In the genomic region with DNA sequence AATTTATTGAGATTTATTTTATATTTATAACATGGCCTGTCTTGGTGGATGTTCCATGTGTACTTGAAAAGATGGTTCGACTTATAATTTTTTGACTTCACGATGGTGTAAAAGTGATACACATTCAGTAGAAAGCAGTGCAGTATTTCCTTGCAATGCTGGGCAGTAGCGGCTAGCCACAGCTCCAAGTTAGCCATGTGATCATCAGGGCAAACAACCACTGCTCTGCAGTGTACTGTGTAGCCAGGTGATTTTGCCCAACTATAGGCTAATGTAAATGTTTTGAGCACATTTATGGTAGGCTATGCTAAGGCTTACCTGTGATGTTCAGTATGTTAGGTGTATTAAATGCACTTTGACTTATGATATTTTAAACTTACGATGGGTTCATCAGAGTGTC, we compare ENCODE assay signal across 15 cellular contexts. TPM values are rescaled to one million over a fixed set of nuclear protein-coding genes. Genes with fewer than 3 reads are reported as not detected.
DNase-seq lines count a peak whose midpoint lies in the region; ATAC-seq, FAIRE-seq and TF ChIP-seq lines count a peak whose summit lies in the region.
"Had no signal": no experiment of that assay in that cellular context is flagged by ENCODE, and none has a peak within 500 bp of the region (broad histone marks: within the 10 kb centered on the region; RNA-seq: fewer than 3 reads in every experiment).

No MANE protein-coding gene starts in this region.

- H3K4me2 ChIP-seq in HepG2 (ENCODE audit: low read depth, low read length) = no peak overlapping the region

- TF ChIP-seq EP300 in HepG2 (IDR thresholded peaks at IDR 0.05; ENCODE audit: low read depth in 2 of 2, low read length in 2 of 2) (no peak), HepG2 (CRISPR knock-in tag; IDR thresholded peaks at IDR 0.05; ENCODE audit: borderline replicate concordance) (no peak)

- no peaks in the 10 kb centered on the region for H3K79me2 ChIP-seq in HepG2 (ENCODE audit: insufficient read depth, low read length)

- no peak overlapping the region for H3K9ac ChIP-seq in HepG2 (ENCODE audit: insufficient read depth, low read depth, low read length)

- H4K20me1 ChIP-seq in HepG2 (ENCODE audit: insufficient read depth, low read length) = no peaks in the 10 kb centered on the region

- H3K4me3 Mint-ChIP-seq in CD8-positive, alpha-beta T cell = no peak overlapping the region
- H3K4me3 Mint-ChIP-seq: CD4-positive, alpha-beta memory T cell; HFFc6 had no signal

- BruUV-seq in Panc1 (replicated peaks; lab: Mats Ljungman, UMichigan) = no TSS peak
- BruUV-seq in HepG2 (replicated peaks; lab: Mats Ljungman, UMichigan) = no TSS peak

- DNase-seq in GM12892 (ENCODE audit: insufficient read length) (no peak), Panc1 (ENCODE audit: low read depth, low spot score) (no peak), HepG2 (ENCODE audit: low spot score) (no peak), DMS79 (lab: John Stamatoyannopoulos, UW) (no peak)
- DNase-seq in CD8-positive, alpha-beta T cell = no peak
- DNase-seq: C1 segment of cervical spinal cord; Caco-2; CD4-positive, alpha-beta memory T cell; DMS153; DND-41; GOT3; HFFc6 had no signal

- TF ChIP-seq POLR2A in GM12892 (IDR thresholded peaks at IDR 0.05; ENCODE audit: low read depth, low read length) (no peak), HepG2 (IDR thresholded peaks at IDR 0.05; ENCODE audit: insufficient read depth in 1 of 2, low read depth in 2 of 2, low read length in 2 of 2) (no peak)

- POLR2A ChIA-PET in Panc1 (lab: Charles Lee) = interaction anchor here (0.6 kb wide), 1 partner anchor 11 kb away, joined by 6 read pairs; no protein-coding TSS in a partner anchor
- POLR2A ChIA-PET in HepG2 (lab: Yijun Ruan, JAX) = no interaction called here
- POLR2A ChIA-PET in CD8-positive, alpha-beta T cell (lab: Charles Lee) = no interaction called here

- H3K4me1 ChIP-seq in Panc1 (ENCODE audit: control insufficient read depth, insufficient read depth, low read length) = no peaks in the 10 kb centered on the region
- H3K4me1 ChIP-seq in HepG2 (ENCODE audit: insufficient read depth, low read length) = peaks cover 24% of the 10 kb centered on the region
- H3K4me1 ChIP-seq in CD8-positive, alpha-beta T cell (ENCODE audit: insufficient read depth, low read length) = no peaks in the 10 kb centered on the region
- H3K4me1 ChIP-seq: Caco-2, HAP-1 had no signal

- no peak overlapping the region for H3K27ac Mint-ChIP-seq in CD8-positive, alpha-beta T cell
- H3K27ac Mint-ChIP-seq: CD4-positive, alpha-beta memory T cell; HFFc6 had no signal

- no peak overlapping the region for H3K4me3 ChIP-seq in Panc1 (ENCODE audit: low read depth in 2 of 2, low read length in 2 of 2)
- no peak overlapping the region for H3K4me3 ChIP-seq in HepG2 (replicated peaks in 1 of 3; ENCODE audit: insufficient read depth in 1 of 3, low read depth in 2 of 3, low read length in 3 of 3)
- H3K4me3 ChIP-seq in CD8-positive, alpha-beta T cell (ENCODE audit: low read depth, low read length) = no peak overlapping the region
- H3K4me3 ChIP-seq: HAP-1 had no signal

- H3K27me3 Mint-ChIP-seq in CD8-positive, alpha-beta T cell (ENCODE audit: low read depth) = no peaks in the 10 kb centered on the region
- H3K27me3 Mint-ChIP-seq: CD4-positive, alpha-beta memory T cell had no signal

- H3K27ac ChIP-seq in Panc1 (ENCODE audit: low read length) (peak overlapping the region; percentile 69; the same call in 1 of the 2 replicates), HepG2 (ENCODE audit: extremely low read length, insufficient read depth, low read length) (no peak overlapping the region)
- H3K27ac ChIP-seq in CD8-positive, alpha-beta T cell (ENCODE audit: low read depth, low read length) = no peak overlapping the region

- WGBS in HepG2 (ENCODE audit: low lambda C conversion rate) = 93% methylated on average over 4 of the region's 4 CpGs

- H3K4me1 Mint-ChIP-seq in CD8-positive, alpha-beta T cell (ENCODE audit: low read depth) = peaks cover 4% of the 10 kb centered on the region

- H2AFZ ChIP-seq in HepG2 (ENCODE audit: low read length) = no peak overlapping the region

- H3K36me3 ChIP-seq in Panc1 (ENCODE audit: control insufficient read depth, insufficient read depth, low read length) (peaks cover 25% of the 10 kb centered on the region; the same call in 1 of the 2 replicates), HepG2 (replicated peaks in 1 of 2; ENCODE audit: control insufficient read depth in 1 of 2, insufficient read depth in 2 of 2, low read length in 2 of 2) (peaks cover 2 to 69% of the 10 kb centered on the region in 2 experiments)
- no peaks in the 10 kb centered on the region for H3K36me3 ChIP-seq in CD8-positive, alpha-beta T cell (ENCODE audit: insufficient read depth, low read length)

- in situ Hi-C loops in Panc1 (cut with HindIII; ENCODE audit: low pct_unique_long_range_greater_than_20kb, low sequenced_read_pairs) = no loop called here
- in situ Hi-C loops in HepG2 (cut with HindIII; ENCODE audit: extremely low pct_ligation_motif_present, low pct_unique_long_range_greater_than_20kb) = no loop called here

- TF ChIP-seq CTCF in Panc1 (IDR thresholded peaks at IDR 0.05) (no peak), HepG2 (CRISPR knock-in tag; IDR thresholded peaks at IDR 0.05) (no peak)
- no peak for TF ChIP-seq CTCF in CD8-positive, alpha-beta T cell (IDR thresholded peaks at IDR 0.05)

- H3K27me3 ChIP-seq in Panc1 (ENCODE audit: control insufficient read depth, insufficient read depth, low read length) = no peaks in the 10 kb centered on the region
- no peaks in the 10 kb centered on the region for H3K27me3 ChIP-seq in HepG2 (ENCODE audit: control insufficient read depth in 1 of 2, insufficient read depth in 2 of 2, low read length in 2 of 2)
- H3K27me3 ChIP-seq in CD8-positive, alpha-beta T cell (ENCODE audit: insufficient read depth, low read length) = no peaks in the 10 kb centered on the region

- H3K36me3 Mint-ChIP-seq in CD8-positive, alpha-beta T cell = peaks cover 71% of the 10 kb centered on the region

- TF ChIP-seq RAD21 in HepG2 (CRISPR knock-in tag; IDR thresholded peaks at IDR 0.05) = no peak

- CTCF ChIA-PET in Panc1 (lab: Charles Lee) = no interaction called here
- CTCF ChIA-PET in HepG2 (lab: Yijun Ruan, JAX; ENCODE audit: low intra/inter-chr PET ratio, low total read pairs) = no interaction called here
- CTCF ChIA-PET in CD8-positive, alpha-beta T cell (lab: Charles Lee) = no interaction called here

- ATAC-seq in Panc1 (no peak), HepG2 (peak; percentile 48), GM18867 (IDR thresholded peaks at IDR 0.05; ENCODE audit: unreplicated experiment) (no peak)
- no peak for ATAC-seq in CD8-positive, alpha-beta T cell

- FAIRE-seq in GM12892 (lab: Jason Lieb, UNC) = peak; percentile 17
- no peak for FAIRE-seq in HepG2 (lab: Jason Lieb, UNC)
- FAIRE-seq: GM18507 had no signal

- intact Hi-C loops in Panc1 (cut with micrococcal nuclease; ENCODE audit: unreplicated experiment) (no loop called here), HepG2 (cut with micrococcal nuclease; ENCODE audit: unreplicated experiment) (no loop called here)
- intact Hi-C loops in CD8-positive, alpha-beta T cell (cut with DNase I, micrococcal nuclease) = no loop called here

- peaks cover 9% of the 10 kb centered on the region; the same call in 1 of the 2 replicates for H3K9me3 ChIP-seq in Panc1 (ENCODE audit: control insufficient read depth, insufficient read depth, low read depth, low read length)
- H3K9me3 ChIP-seq in HepG2 (ENCODE audit: low read length) = no peaks in the 10 kb centered on the region
- no peaks in the 10 kb centered on the region for H3K9me3 ChIP-seq in CD8-positive, alpha-beta T cell (ENCODE audit: low read length)
- H3K9me3 ChIP-seq: Caco-2, HAP-1 had no signal

- H3K9me3 Mint-ChIP-seq in CD8-positive, alpha-beta T cell = peaks cover 2% of the 10 kb centered on the region
- H3K9me3 Mint-ChIP-seq: CD4-positive, alpha-beta memory T cell; HFFc6 had no signal

RNA-seq across cellular contexts. Expression of gene PDHX, which starts 52.4 kb away (rescaled TPM):
- polyA plus RNA-seq in GM12892 (2012; ENCODE audit: missing spikeins) = 22.0 TPM
- total RNA-seq in Panc1 (2021; ENCODE audit: unreplicated experiment) = 63.0 TPM
- polyA plus RNA-seq in Panc1 (2012; ENCODE audit: insufficient read length) = 35.1 TPM
- total RNA-seq in HepG2 (2016; rRNA removed; fragmentation: Illumina TruSeq; extraction: Trizol) = 73.8 and 106 TPM in 2 replicates
- total RNA-seq in HepG2 (2016; cell fraction: cytosol; rRNA removed; fragmentation: Illumina TruSeq; extraction: Trizol; ENCODE audit: low read depth) = 41.6 and 44.1 TPM in 2 replicates
- total RNA-seq in HepG2 (2016; cell fraction: insoluble cytoplasmic fraction; rRNA removed; fragmentation: Illumina TruSeq; extraction: Trizol) = 72.5 and 104 TPM in 2 replicates
- 37.7 and 42.3 TPM in 2 replicates for total RNA-seq in HepG2 (2016; cell fraction: membrane; rRNA removed; fragmentation: Illumina TruSeq; extraction: Trizol)
- total RNA-seq in HepG2 (2016; cell fraction: nucleus; rRNA removed; fragmentation: Illumina TruSeq; extraction: Trizol) = 43.0 and 44.2 TPM in 2 replicates
- polyA plus RNA-seq in HepG2 (2011; rRNA removed) = 32.9 and 41.0 TPM in 2 replicates
- 24.4 and 27.6 TPM in 2 replicates for polyA plus RNA-seq in HepG2 (2011; cell fraction: cytosol; rRNA removed)
- 15.3 and 16.3 TPM in 2 replicates for polyA plus RNA-seq in HepG2 (2011; cell fraction: nucleus; rRNA removed)
- polyA plus RNA-seq in HepG2 (2012) = 35.7 and 57.8 TPM in 2 replicates
- polyA plus RNA-seq in HepG2 (2016; cell fraction: cytosol; fragmentation: Illumina TruSeq; extraction: Trizol; ENCODE audit: low read depth) = 6.3 and 6.7 TPM in 2 replicates
- 95.4 and 97.5 TPM in 2 replicates for polyA plus RNA-seq in HepG2 (2016; cell fraction: insoluble cytoplasmic fraction; fragmentation: Illumina TruSeq; extraction: Trizol; ENCODE audit: low read depth)
- 14.4 and 16.3 TPM in 2 replicates for polyA plus RNA-seq in HepG2 (2016; cell fraction: membrane; fragmentation: Illumina TruSeq; extraction: Trizol; ENCODE audit: low read depth)
- 43.7 and 45.9 TPM in 2 replicates for polyA plus RNA-seq in HepG2 (2016; cell fraction: nucleus; fragmentation: Illumina TruSeq; extraction: Trizol; ENCODE audit: insufficient read depth, low read depth)
- 30.6 and 40.4 TPM in 2 replicates for polyA minus RNA-seq in HepG2 (2011; rRNA and poly(A)+ RNA removed; ENCODE audit: low replicate concordance)
- polyA minus RNA-seq in HepG2 (2011; cell fraction: cytosol; rRNA and poly(A)+ RNA removed) = 38.4 and 43.3 TPM in 2 replicates
- 67.5 and 80.9 TPM in 2 replicates for polyA minus RNA-seq in HepG2 (2011; cell fraction: nucleus; rRNA and poly(A)+ RNA removed)
- total RNA-seq in CD8-positive, alpha-beta T cell = 10 to 100 TPM; 20.3 to 21.4 TPM

RNA-seq across cellular contexts. Expression of gene APIP, which starts 52.7 kb away (rescaled TPM):
- polyA plus RNA-seq in GM12892 (2012; ENCODE audit: missing spikeins) = 45.3 TPM
- total RNA-seq in Panc1 (2021; ENCODE audit: unreplicated experiment) (42.6 TPM), HepG2 (2016; rRNA removed; fragmentation: Illumina TruSeq; extraction: Trizol) (31.0 and 41.8 TPM in 2 replicates)
- polyA plus RNA-seq in Panc1 (2012; ENCODE audit: insufficient read length) = 25.5 TPM
- total RNA-seq in HepG2 (2016; cell fraction: cytosol; rRNA removed; fragmentation: Illumina TruSeq; extraction: Trizol; ENCODE audit: low read depth) = 9.9 and 10.1 TPM in 2 replicates
- total RNA-seq in HepG2 (2016; cell fraction: insoluble cytoplasmic fraction; rRNA removed; fragmentation: Illumina TruSeq; extraction: Trizol) = 31.4 and 48.5 TPM in 2 replicates
- 14.2 and 15.9 TPM in 2 replicates for total RNA-seq in HepG2 (2016; cell fraction: membrane; rRNA removed; fragmentation: Illumina TruSeq; extraction: Trizol)
- 15.4 and 16.1 TPM in 2 replicates for total RNA-seq in HepG2 (2016; cell fraction: nucleus; rRNA removed; fragmentation: Illumina TruSeq; extraction: Trizol)
- 10.9 and 16.9 TPM in 2 replicates for polyA plus RNA-seq in HepG2 (2011; rRNA removed)
- polyA plus RNA-seq in HepG2 (2011; cell fraction: cytosol; rRNA removed) = 10.8 and 10.9 TPM in 2 replicates
- polyA plus RNA-seq in HepG2 (2011; cell fraction: nucleus; rRNA removed) = 2.8 and 5.2 TPM in 2 replicates
- polyA plus RNA-seq in HepG2 (2012) = 17.8 and 20.5 TPM in 2 replicates
- 7.2 and 8.5 TPM in 2 replicates for polyA plus RNA-seq in HepG2 (2016; cell fraction: cytosol; fragmentation: Illumina TruSeq; extraction: Trizol; ENCODE audit: low read depth)
- 65.8 and 75.5 TPM in 2 replicates for polyA plus RNA-seq in HepG2 (2016; cell fraction: insoluble cytoplasmic fraction; fragmentation: Illumina TruSeq; extraction: Trizol; ENCODE audit: low read depth)
- 14.5 and 15.3 TPM in 2 replicates for polyA plus RNA-seq in HepG2 (2016; cell fraction: membrane; fragmentation: Illumina TruSeq; extraction: Trizol; ENCODE audit: low read depth)
- polyA plus RNA-seq in HepG2 (2016; cell fraction: nucleus; fragmentation: Illumina TruSeq; extraction: Trizol; ENCODE audit: insufficient read depth, low read depth) = 26.8 and 31.3 TPM in 2 replicates
- 3.3 and 3.6 TPM in 2 replicates for polyA minus RNA-seq in HepG2 (2011; rRNA and poly(A)+ RNA removed; ENCODE audit: low replicate concordance)
- polyA minus RNA-seq in HepG2 (2011; cell fraction: cytosol; rRNA and poly(A)+ RNA removed) = 5.6 and 6.0 TPM in 2 replicates
- 3.0 and 5.3 TPM in 2 replicates for polyA minus RNA-seq in HepG2 (2011; cell fraction: nucleus; rRNA and poly(A)+ RNA removed)
- total RNA-seq in CD8-positive, alpha-beta T cell = 1 to 10 TPM; 5.4 to 6.4 TPM
